In genomic region chr16:68348645-68349445, GRCh38 we compare ENCODE assay signal across 19 cellular contexts.
"Had no signal": no experiment of that assay in that cellular context is flagged by ENCODE, and none has a peak within 500 bp of the region (broad histone marks: within the 10 kb centered on the region; RNA-seq: fewer than 3 reads in every experiment).

No MANE protein-coding gene starts in this region.

- DNase-seq: activated CD4-positive, alpha-beta memory T cell treated with anti-CD3 and anti-CD28 coated beads for 36 hours; activated CD4-positive, alpha-beta T cell treated with anti-CD3 and anti-CD28 coated beads for 48 hours; activated naive CD4-positive, alpha-beta T cell treated with Interleukin-2 at 50 U/mL for 16 hours; activated T-cell treated with anti-CD3 and anti-CD28 coated beads, Interleukin-2, amount 50 U/mL, for 48 hours; body of pancreas; effector CD4-positive, alpha-beta T cell; foreskin melanocyte; hippocampal formation; midbrain; nucleus accumbens; stimulated activated CD4-positive, alpha-beta T cell treated with anti-CD3 and anti-CD28 coated beads, Interleukin-15, amount 100 ng/mL, for 24 hours; stimulated activated naive B cell treated with anti-CD40 and anti-IgM and Interleukin-4, amounts not matched to agents 10 μg/mL and 1 μg/mL and 100 μg/mL, for 72 hours; testis had no signal

- H3K4me3 ChIP-seq: body of pancreas, smooth muscle cell, testis, vagina had no signal

- H3K27ac Mint-ChIP-seq: activated CD4-positive, alpha-beta memory T cell treated with anti-CD3 and anti-CD28 coated beads for 36 hours; dendritic cell treated with granulocyte-macrophage colony-stimulating factor and Interleukin-4, amounts not matched to agents 40 ng/mL and 50 ng/mL, for 4 days; natural killer cell treated with Interleukin-12 subunit alpha and Interleukin-12 subunit beta and Interleukin-15 and Interleukin-18, amount 100 ng/mL, for 72 hours; stimulated activated naive B cell treated with anti-CD40 and anti-IgM and Interleukin-4, amounts not matched to agents 10 μg/mL and 1 μg/mL and 100 μg/mL, for 72 hours; type B pancreatic cell had no signal

- H3K9me3 Mint-ChIP-seq: activated CD4-positive, alpha-beta memory T cell treated with anti-CD3 and anti-CD28 coated beads for 36 hours; dendritic cell treated with granulocyte-macrophage colony-stimulating factor and Interleukin-4, amounts not matched to agents 40 ng/mL and 50 ng/mL, for 4 days; natural killer cell treated with Interleukin-12 subunit alpha and Interleukin-12 subunit beta and Interleukin-15 and Interleukin-18, amount 100 ng/mL, for 72 hours; stimulated activated naive B cell treated with anti-CD40 and anti-IgM and Interleukin-4, amounts not matched to agents 10 μg/mL and 1 μg/mL and 100 μg/mL, for 72 hours; type B pancreatic cell had no signal

- H3K27me3 ChIP-seq: body of pancreas, testis, vagina had no signal

- H3K4me1 Mint-ChIP-seq: stimulated activated naive B cell treated with anti-CD40 and anti-IgM and Interleukin-4, amounts not matched to agents 10 μg/mL and 1 μg/mL and 100 μg/mL, for 72 hours had no signal

- ATAC-seq: body of pancreas; natural killer cell treated with Interleukin-12 subunit alpha and Interleukin-12 subunit beta and Interleukin-15 and Interleukin-18, amount 100 ng/mL, for 72 hours; sciatic nerve; stimulated activated naive B cell treated with anti-CD40 and anti-IgM and Interleukin-4, amounts not matched to agents 10 μg/mL and 1 μg/mL and 100 μg/mL, for 72 hours had no signal

- H3K27me3 Mint-ChIP-seq: activated CD4-positive, alpha-beta memory T cell treated with anti-CD3 and anti-CD28 coated beads for 36 hours; natural killer cell treated with Interleukin-12 subunit alpha and Interleukin-12 subunit beta and Interleukin-15 and Interleukin-18, amount 100 ng/mL, for 72 hours; stimulated activated naive B cell treated with anti-CD40 and anti-IgM and Interleukin-4, amounts not matched to agents 10 μg/mL and 1 μg/mL and 100 μg/mL, for 72 hours; type B pancreatic cell had no signal

- H3K4me3 Mint-ChIP-seq: activated CD4-positive, alpha-beta memory T cell treated with anti-CD3 and anti-CD28 coated beads for 36 hours; dendritic cell treated with granulocyte-macrophage colony-stimulating factor and Interleukin-4, amounts not matched to agents 40 ng/mL and 50 ng/mL, for 4 days; natural killer cell treated with Interleukin-12 subunit alpha and Interleukin-12 subunit beta and Interleukin-15 and Interleukin-18, amount 100 ng/mL, for 72 hours; stimulated activated naive B cell treated with anti-CD40 and anti-IgM and Interleukin-4, amounts not matched to agents 10 μg/mL and 1 μg/mL and 100 μg/mL, for 72 hours; type B pancreatic cell had no signal
